ENCODE assay signal across 1 cellular context in the genomic region with DNA sequence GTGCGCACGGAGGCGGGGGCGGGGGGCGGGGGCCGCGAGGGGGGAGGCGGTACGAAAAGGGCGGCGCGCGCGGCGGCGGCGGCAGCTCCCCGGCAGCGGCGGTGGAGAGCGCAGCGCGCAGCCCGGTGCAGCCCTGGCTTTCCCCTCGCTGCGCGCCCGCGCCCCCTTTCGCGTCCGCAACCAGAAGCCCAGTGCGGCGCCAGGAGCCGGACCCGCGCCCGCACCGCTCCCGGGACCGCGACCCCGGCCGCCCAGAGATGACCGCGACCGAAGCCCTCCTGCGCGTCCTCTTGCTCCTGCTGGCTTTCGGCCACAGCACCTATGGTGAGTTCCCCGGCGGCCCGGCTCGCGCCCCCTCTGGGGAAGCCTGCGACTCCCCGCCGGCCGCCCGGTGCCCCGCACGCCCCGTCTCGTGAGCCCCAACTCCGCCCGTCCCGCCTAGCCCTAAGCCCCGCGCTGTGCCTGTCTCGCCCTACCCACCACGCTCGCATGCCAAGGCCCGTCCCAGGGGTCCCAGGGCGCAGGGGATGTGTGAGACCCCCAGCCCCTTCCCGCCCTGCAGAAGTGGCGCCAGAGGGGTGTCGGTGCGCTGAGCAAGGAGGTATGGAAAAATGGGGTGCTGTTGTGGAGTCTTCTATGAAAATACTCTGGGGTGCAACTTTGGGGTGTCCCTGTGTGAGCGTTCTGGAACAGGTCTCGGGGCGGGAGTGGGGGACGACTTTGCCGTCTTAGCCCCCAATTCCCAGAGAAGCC.
A peak's percentile ranks its signal among the peaks of the same experiment; 100 is the strongest.
TF ChIP-seq lines count a peak whose summit lies in the region.

Gene DLK1 (plus strand): TSS at position 81 of the 753 bp plus-strand sequence. CDS start 177 bp downstream, at position 258.

TF ChIP-seq in GM23338, 12 proteins besides CTCF, POLR2A, EP300 and RAD21 (continued from another document):
- TF ChIP-seq EZH2phosphoT487 (IDR thresholded peaks at IDR 0.05; ENCODE audit: unreplicated experiment) (peak; percentile 51), EZH2 (IDR thresholded peaks at IDR 0.05; ENCODE audit: low read depth, unreplicated experiment) (peak; percentile 60)
